8 cellular contexts compared by ENCODE assay signal in the genomic region with DNA sequence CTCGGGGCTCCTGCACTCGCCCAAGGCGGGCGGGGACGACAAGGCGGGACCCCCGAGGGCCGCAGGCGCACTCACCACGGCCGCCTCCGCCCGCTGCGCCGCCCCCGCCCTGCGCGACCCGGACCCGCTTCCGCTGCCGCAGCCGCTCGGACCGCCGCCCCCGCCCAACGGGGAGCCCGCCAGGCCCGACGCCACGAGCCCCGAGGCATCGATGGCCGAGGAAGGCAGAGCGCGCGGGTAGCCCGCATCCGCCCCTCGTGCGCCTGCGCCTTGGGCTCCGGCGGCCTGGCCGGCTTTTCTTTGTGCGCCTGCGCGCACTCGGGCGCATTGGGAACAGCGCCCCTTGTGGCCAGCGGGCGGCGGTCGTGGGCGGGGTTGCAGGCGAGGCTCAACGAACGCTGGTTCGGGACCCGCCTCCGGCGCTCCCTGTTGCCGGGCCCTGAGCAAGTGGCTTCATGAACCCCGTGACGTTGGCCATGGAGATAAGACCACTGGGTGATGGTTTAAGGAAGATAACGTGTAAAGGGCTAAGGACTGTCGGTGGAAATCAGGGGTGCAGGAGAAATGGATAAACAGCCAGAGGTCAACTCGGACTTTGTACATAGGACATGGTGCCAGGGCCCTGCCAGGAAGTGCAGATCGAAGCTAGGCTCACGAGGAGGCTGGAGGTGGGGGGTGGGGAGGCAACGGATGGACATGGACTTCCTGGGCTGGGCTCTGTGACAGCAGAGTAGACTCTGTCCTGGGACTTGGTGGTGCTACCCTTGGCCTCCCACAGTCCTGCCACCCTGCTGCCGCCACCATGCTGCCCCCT. TPM values are rescaled to one million over a fixed set of nuclear protein-coding genes. Genes with fewer than 3 reads are reported as not detected.
A peak's percentile ranks its signal among the peaks of the same experiment; 100 is the strongest.
DNase-seq lines count a peak whose midpoint lies in the region; ATAC-seq and TF ChIP-seq lines count a peak whose summit lies in the region.

C8G (plus strand) TSS at position 725 of the 814 bp plus-strand sequence; CDS start at position 803, 78 bp downstream.
FBXW5 (minus strand) TSS at position 220 of the 814 bp plus-strand sequence. CDS start 655 bp downstream, outside the sequence.

- TF ChIP-seq POLR2A in esophagus squamous epithelium (IDR thresholded peaks at IDR 0.05): peak in 3 of 4 donors; percentile 51 to 81 (median 74)

- no peaks in the 10 kb centered on the region for H3K27me3 ChIP-seq in PC-9 (ENCODE audit: insufficient read depth, low read depth)
- no peaks in the 10 kb centered on the region for H3K27me3 ChIP-seq in esophagus squamous epithelium
- H3K27me3 ChIP-seq in muscle layer of duodenum (ENCODE audit: low read depth, low read length): no peaks in the 10 kb centered on the region

- 11 to 26% methylated on average over 6 to 11 of the region's 74 CpGs for WGBS in esophagus squamous epithelium, 2 donors

- BruUV-seq in PC-9 (replicated peaks; lab: Mats Ljungman, UMichigan): no TSS peak

- H3F3A ChIP-seq in PC-9 (ENCODE audit: insufficient read depth, low read depth): peaks cover 16% of the 10 kb centered on the region; the same call in 1 of the 2 replicates

- H2AFZ ChIP-seq in PC-9: peak within 1 kb of the TSS; percentile 73; the same call in 1 of the 2 replicates

- H3K27ac ChIP-seq in PC-9: peak within 1 kb of the TSS; percentile 26; the same call in 1 of the 2 replicates
- peak within 1 kb of the TSS; percentile 90 to 98 (median 96) for H3K27ac ChIP-seq in esophagus squamous epithelium
- H3K27ac ChIP-seq in muscle layer of duodenum (ENCODE audit: low read length): peak within 1 kb of the TSS; percentile 23

- no peaks in the 10 kb centered on the region for H3K9me2 ChIP-seq in PC-9 (ENCODE audit: insufficient read depth)

- no peaks in the 10 kb centered on the region; the same call in none of the 2 replicates for H4K20me1 ChIP-seq in PC-9 (ENCODE audit: insufficient read depth)

- CTCF ChIA-PET in PC-9 (lab: Charles Lee): interaction anchor here (0.7 to 0.9 kb wide), 2 partner anchors 91 to 468 kb away, joined by 3 to 5 read pairs; no protein-coding TSS in a partner anchor

- peaks cover 18% of the 10 kb centered on the region for H3K79me2 ChIP-seq in PC-9 (ENCODE audit: low read depth)

- peak within 1 kb of the TSS; percentile 95 for H3K4me2 ChIP-seq in PC-9

- peak within 1 kb of the TSS; percentile 78 for H3K4me3 ChIP-seq in Jurkat, Clone E6-1 (ENCODE audit: low read length)
- H3K4me3 ChIP-seq in PC-9 (peak within 1 kb of the TSS; percentile 87), esophagus squamous epithelium (peak within 1 kb of the TSS; percentile 75 to 94 (median 87)), muscle layer of duodenum (ENCODE audit: low read depth in 1 of 2, low read length in 2 of 2) (peak within 1 kb of the TSS; percentile 56 to 95)

- H3K36me3 ChIP-seq in PC-9 (ENCODE audit: low read depth): peaks cover 7% of the 10 kb centered on the region; the same call in 1 of the 2 replicates
- peaks cover 24 to 35% (median 30%) of the 10 kb centered on the region in 3 donors for H3K36me3 ChIP-seq in esophagus squamous epithelium
- peaks cover 12 to 34% of the 10 kb centered on the region in 2 donors for H3K36me3 ChIP-seq in muscle layer of duodenum (ENCODE audit: control insufficient read depth in 1 of 2, insufficient read depth in 2 of 2, low read length in 2 of 2)

- DNase-seq in DMS79 (lab: John Stamatoyannopoulos, UW) (peak; percentile 83), PC-9 (peak; percentile 75 to 98), esophagus squamous epithelium (lab: John Stamatoyannopoulos, UW) (peak; percentile 60)
- DNase-seq in Jurkat, Clone E6-1 (ENCODE audit: low read depth, low spot score): peak; percentile 82
- peak; percentile 98 for DNase-seq in activated T-cell treated with anti-CD3 and anti-CD28 coated beads, Interleukin-2, amount 50 U/mL, for 48 hours
- peak; percentile 83 for DNase-seq in stimulated activated CD8-positive, alpha-beta memory T cell treated with anti-CD3 and anti-CD28 coated beads, Interleukin-7, amount 100 ng/mL, for 24 hours (ENCODE audit: low read depth)

- POLR2A ChIA-PET in PC-9 (lab: Charles Lee; ENCODE audit: unreplicated experiment): interaction anchor here (0.5 to 0.6 kb wide), 2 partner anchors 43 to 301 kb away, joined by 3 to 5 read pairs; no protein-coding TSS in a partner anchor

- peaks cover 21% of the 10 kb centered on the region for H3K4me1 ChIP-seq in PC-9 (replicated peaks; ENCODE audit: insufficient read depth)
- H3K4me1 ChIP-seq in esophagus squamous epithelium: peaks cover 25 to 62% (median 33%) of the 10 kb centered on the region in 3 donors
- peaks cover 0 to 20% of the 10 kb centered on the region in 2 donors for H3K4me1 ChIP-seq in muscle layer of duodenum (ENCODE audit: control insufficient read depth in 1 of 2, insufficient read depth in 2 of 2, low read length in 2 of 2)

- TF ChIP-seq CTCF in PC-9 (conservative IDR thresholded peaks at IDR 0.05): peak; percentile 93
- TF ChIP-seq CTCF in esophagus squamous epithelium (IDR thresholded peaks at IDR 0.05): peak; percentile 98 to 100 (median 100)

- H3K9me3 ChIP-seq in PC-9 (ENCODE audit: insufficient read depth, low read depth): no peaks in the 10 kb centered on the region
- H3K9me3 ChIP-seq in esophagus squamous epithelium: no peaks in the 10 kb centered on the region
- H3K9me3 ChIP-seq in muscle layer of duodenum (ENCODE audit: control insufficient read depth in 1 of 2, low read length in 2 of 2): no peaks in the 10 kb centered on the region

- intact Hi-C loops in PC-9 (cut with micrococcal nuclease; ENCODE audit: unreplicated experiment) (loop anchor here (1.0 to 5.0 kb wide), 3 partner anchors 43 to 96 kb away; partner anchors contain the start of gene PHPT1), esophagus squamous epithelium (cut with DNase I) (loop anchor here (5.0 to 10.0 kb wide), 2 partner anchors 83 to 90 kb away; partner anchors contain the start of genes ABCA2 and MAMDC4)

- peak; percentile 59 for ATAC-seq in GM21619 (IDR thresholded peaks at IDR 0.05; ENCODE audit: unreplicated experiment)

RNA-seq across cellular contexts. Expression of gene C8G, which starts in this region (rescaled TPM):
- polyA plus RNA-seq in Jurkat, Clone E6-1 (2012; ENCODE audit: insufficient read depth, insufficient read length): 3.2 TPM
- total RNA-seq in PC-9 (2021) (2.3 and 4.4 TPM in 2 replicates), esophagus squamous epithelium (1 to 10 TPM in 1 of 4 donors, not detected in 3; 1.6 TPM)

RNA-seq across cellular contexts. Expression of gene FBXW5, which starts in this region (rescaled TPM):
- polyA plus RNA-seq in Jurkat, Clone E6-1 (2012; ENCODE audit: insufficient read depth, insufficient read length): 74.0 TPM
- total RNA-seq in PC-9 (2021): 101 and 125 TPM in 2 replicates
- total RNA-seq in esophagus squamous epithelium: 100 to 1,000 TPM; 146 to 210 (median 163) TPM

Comparison
In these comparisons a context has a peak if more than half of its experiments do, and no peak if none do; other contexts are left out.
1. Peak in every context shown above with its lines: DNase-seq, ATAC-seq, H3K4me3 ChIP-seq and H3K27ac ChIP-seq.
2. H3K27ac ChIP-seq: peak in every context shown above with its lines; median percentile 96 in esophagus squamous epithelium; 26 in PC-9; 23 in muscle layer of duodenum.